In the genomic region with DNA sequence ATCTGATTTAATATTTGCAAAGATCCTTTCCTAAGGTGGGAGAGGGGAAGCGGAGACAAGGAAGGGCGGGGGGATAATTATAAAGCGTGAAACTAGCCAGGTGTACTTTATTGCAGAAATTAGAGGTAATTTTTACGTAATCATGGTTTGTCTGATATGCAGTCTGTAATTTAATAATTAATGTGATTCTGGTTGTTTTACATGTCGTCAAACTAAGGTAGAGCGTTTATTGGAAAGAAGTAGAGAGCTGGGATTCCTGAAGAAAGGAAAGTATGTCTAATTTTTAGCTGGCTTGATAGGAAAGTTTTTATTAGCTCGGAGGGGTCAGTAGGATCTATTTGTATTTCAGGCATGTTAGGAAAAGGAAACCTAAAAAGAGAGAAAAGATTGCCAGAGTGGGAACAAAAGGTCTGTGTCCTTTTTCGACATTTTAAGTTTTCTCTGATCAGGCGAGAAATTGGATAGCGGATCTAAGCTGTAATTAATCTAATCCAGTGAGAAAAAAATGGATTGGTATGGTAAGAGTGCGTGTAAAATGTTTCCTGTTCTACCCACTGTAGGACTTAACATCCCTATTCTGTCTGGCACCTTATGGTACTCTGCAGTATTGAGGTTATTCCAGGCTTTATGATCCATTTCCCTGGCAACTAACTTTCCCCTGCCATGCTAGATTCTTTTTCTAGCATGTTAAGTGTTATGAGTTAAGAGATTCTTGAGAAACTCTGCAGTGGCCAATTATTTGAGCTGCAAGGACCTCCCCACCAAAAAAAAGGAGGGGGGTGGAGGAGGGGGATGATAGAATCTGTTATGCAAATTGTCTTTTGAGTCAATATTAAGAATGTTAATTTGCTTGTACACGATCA, we compare ENCODE assay signal across 9 cellular contexts.
DNase-seq lines count a peak whose midpoint lies in the region; ATAC-seq and FAIRE-seq lines count a peak whose summit lies in the region.
"Had no signal": no experiment of that assay in that cellular context is flagged by ENCODE, and none has a peak within 500 bp of the region (broad histone marks: within the 10 kb centered on the region; RNA-seq: fewer than 3 reads in every experiment).

No MANE protein-coding gene starts in this region.

- H3K9ac ChIP-seq in HUES48 (ENCODE audit: low read depth, low read length) (0 out of 2 replicates have a peak overlapping the region, but pooled peaks have one; percentile 9), adipocyte (ENCODE audit: low read length) (peak overlapping the region; percentile 88)

- H3K36me3 ChIP-seq in HUES48 (ENCODE audit: control insufficient read depth, insufficient read depth, low read length) (no peaks in the 10 kb centered on the region), adipocyte (ENCODE audit: control insufficient read depth, insufficient read depth, low read length, severe bottlenecking) (no peaks in the 10 kb centered on the region)

- H3K4me3 ChIP-seq in HUES48 (ENCODE audit: low read depth, low read length) (peak overlapping the region; percentile 84), adipocyte (ENCODE audit: low read length) (peak overlapping the region; percentile 91), iPS-11a (ENCODE audit: low read depth, low read length) (peak overlapping the region; percentile 59), skin epidermis (peak overlapping the region; percentile 34 to 68 (median 54))

- H3K27ac ChIP-seq in HUES48 (ENCODE audit: low read depth, low read length) = no peak overlapping the region
- peak overlapping the region in 17 of 21 experiments; percentile 23 to 93 (median 79) for H3K27ac ChIP-seq in skin epidermis

- DNase-seq in adipocyte (ENCODE audit: low read depth) (no peak), nucleus accumbens (lab: John Stamatoyannopoulos, UW) (no peak), urothelium cell line (ENCODE audit: low spot score) (no peak)
- no peak for DNase-seq in central memory CD4-positive, alpha-beta T cell
- DNase-seq: MV-4-11 had no signal

- ATAC-seq in HG03521 (IDR thresholded peaks at IDR 0.05; ENCODE audit: unreplicated experiment) = no peak

- H3K9me3 ChIP-seq in HUES48 (ENCODE audit: control insufficient read depth, insufficient read depth, low read length) (no peaks in the 10 kb centered on the region), adipocyte (ENCODE audit: control insufficient read depth, low read length) (no peaks in the 10 kb centered on the region)

- no peak for FAIRE-seq in urothelium cell line (lab: Jason Lieb, UNC)

- H3K4me1 ChIP-seq in HUES48 (ENCODE audit: control insufficient read depth, insufficient read depth, low read length) = peaks cover 52% of the 10 kb centered on the region
- H3K4me1 ChIP-seq in adipocyte (ENCODE audit: control insufficient read depth, insufficient read depth, low read length) = peaks cover 41% of the 10 kb centered on the region

- H3K27me3 ChIP-seq in HUES48 (ENCODE audit: control insufficient read depth, insufficient read depth, low read length) = peaks cover 38% of the 10 kb centered on the region
- H3K27me3 ChIP-seq in adipocyte (replicated peaks; ENCODE audit: control insufficient read depth, insufficient read depth, low read length) = no peaks in the 10 kb centered on the region
